ENCODE assay signal across 22 cellular contexts in genomic region chr4:134879019-134879418, GRCh38.
DNase-seq lines count a peak whose midpoint lies in the region; ATAC-seq, FAIRE-seq and TF ChIP-seq lines count a peak whose summit lies in the region.
"Had no signal": no experiment of that assay in that cellular context is flagged by ENCODE, and none has a peak within 500 bp of the region (broad histone marks: within the 10 kb centered on the region; RNA-seq: fewer than 3 reads in every experiment).

No MANE protein-coding gene starts in this region.

- no peak overlapping the region for H4K12ac ChIP-seq in trophoblast cell (ENCODE audit: low read depth, low read length)

- H2AFZ ChIP-seq in IMR-90 (replicated peaks; ENCODE audit: low read length, poor library complexity) (no peak overlapping the region), trophoblast cell (ENCODE audit: insufficient read depth, low read length, poor library complexity) (no peak overlapping the region)

- no peak overlapping the region for H2BK15ac ChIP-seq in IMR-90 (ENCODE audit: low read depth, low read length)

- H2AK9ac ChIP-seq in IMR-90 (replicated peaks; ENCODE audit: low read depth, low read length, poor library complexity) = no peak overlapping the region

- H2AK5ac ChIP-seq in IMR-90 (ENCODE audit: low read depth, low read length) (no peak overlapping the region), trophoblast cell (ENCODE audit: low read length) (no peak overlapping the region)

- no peak overlapping the region for H3K27ac ChIP-seq in IMR-90 (ENCODE audit: insufficient read depth, low read length)
- H3K27ac ChIP-seq in pancreas = no peak overlapping the region
- H3K27ac ChIP-seq in trophoblast cell (ENCODE audit: low read depth, low read length) = no peak overlapping the region
- H3K27ac ChIP-seq in transverse colon = no peak overlapping the region
- H3K27ac ChIP-seq: A549; BLaER1 treated with 17β-estradiol and CSF1 and Interleukin-3, amounts not matched to agents 10 nM and 100 nM; C4-2B had no signal

- in situ Hi-C loops in IMR-90 (cut with MboI; ENCODE audit: low sequenced_read_pairs) (no loop called here), transverse colon (cut with MboI; ENCODE audit: low pct_ligation_motif_present in 1 of 4, low pct_unique_long_range_greater_than_20kb in 1 of 4, low sequenced_read_pairs in 3 of 4) (no loop called here)

- ATAC-seq in IMR-90 (ENCODE audit: low read depth) (no peak), pancreas (no peak), GM19328 (IDR thresholded peaks at IDR 0.05; ENCODE audit: unreplicated experiment) (no peak), GM18868 (IDR thresholded peaks at IDR 0.05; ENCODE audit: unreplicated experiment) (no peak)
- ATAC-seq: A549; CD8-positive, alpha-beta T cell had no signal

- POLR2A ChIA-PET in IMR-90 (lab: Charles Lee; ENCODE audit: unreplicated experiment) = no interaction called here

- no peak overlapping the region for H4K5ac ChIP-seq in IMR-90 (ENCODE audit: low read depth, low read length)

- no peak overlapping the region for H3K23ac ChIP-seq in IMR-90 (ENCODE audit: low read depth, low read length)
- no peak overlapping the region for H3K23ac ChIP-seq in trophoblast cell (ENCODE audit: low read length)

- FAIRE-seq in A204.1 (lab: Jason Lieb, UNC) (peak; percentile 52), frontal cortex (lab: Jason Lieb, UNC) (peak; percentile 31), pancreas (lab: Jason Lieb, UNC) (peak; percentile 41)
- FAIRE-seq: A549, D721Med, G401.6, GM12891 had no signal

- DNase-seq in IMR-90 (no peak), frontal cortex (ENCODE audit: low spot score in 2 of 2) (no peak), pancreas (no peak), trophoblast cell (no peak), transverse colon (no peak)
- DNase-seq: 8988T; AML-193; Caco-2; Calu3; CD4-positive, alpha-beta T cell; CD8-positive, alpha-beta T cell; DMS79 treated with DMSO at 0.1 percent for 48 hours; GF-D8 had no signal

- no peaks in the 10 kb centered on the region for H4K20me1 ChIP-seq in IMR-90 (ENCODE audit: insufficient read depth, low read length)
- H4K20me1 ChIP-seq: BLaER1 treated with 17β-estradiol and CSF1 and Interleukin-3, amounts not matched to agents 10 nM and 100 nM had no signal

- H3K79me2 ChIP-seq in trophoblast cell (ENCODE audit: control insufficient read depth, insufficient read depth, low read length, poor library complexity) = no peaks in the 10 kb centered on the region

- H3K9me3 ChIP-seq in IMR-90 (ENCODE audit: control insufficient read depth, insufficient read depth, low read length) = no peaks in the 10 kb centered on the region; the same call in 1 of the 2 replicates
- H3K9me3 ChIP-seq in pancreas = no peaks in the 10 kb centered on the region
- H3K9me3 ChIP-seq in trophoblast cell (ENCODE audit: insufficient read depth, low read depth, low read length) = no peaks in the 10 kb centered on the region
- no peaks in the 10 kb centered on the region for H3K9me3 ChIP-seq in transverse colon
- H3K9me3 ChIP-seq: A549; BLaER1 treated with 17β-estradiol and CSF1 and Interleukin-3, amounts not matched to agents 10 nM and 100 nM; Caco-2 had no signal

- no peak overlapping the region for H3K4ac ChIP-seq in IMR-90 (ENCODE audit: low read depth, low read length)
- no peak overlapping the region for H3K4ac ChIP-seq in trophoblast cell (ENCODE audit: low read depth, low read length)

- H4K8ac ChIP-seq in IMR-90 (ENCODE audit: low read depth in 2 of 2, low read length in 2 of 2) (no peak overlapping the region), trophoblast cell (ENCODE audit: low read depth, low read length) (no peak overlapping the region)

- TF ChIP-seq CTCF in IMR-90 (conservative IDR thresholded peaks at IDR 0.05; ENCODE audit: low read depth, low read length) (no peak), pancreas (IDR thresholded peaks at IDR 0.05) (no peak), transverse colon (IDR thresholded peaks at IDR 0.05) (no peak)

- H3K18ac ChIP-seq in IMR-90 (ENCODE audit: low read depth, low read length) (no peak overlapping the region), trophoblast cell (ENCODE audit: low read length) (no peak overlapping the region)

- H3K79me1 ChIP-seq in IMR-90 (ENCODE audit: low read depth in 1 of 2, low read length in 2 of 2) (no peaks in the 10 kb centered on the region), trophoblast cell (ENCODE audit: low read length) (no peaks in the 10 kb centered on the region)

- no peak for TF ChIP-seq EP300 in transverse colon (IDR thresholded peaks at IDR 0.05; ENCODE audit: low read depth)

- intact Hi-C loops in IMR-90 (cut with micrococcal nuclease) = no loop called here
- intact Hi-C loops in pancreas (cut with DNase I) = no loop called here
- intact Hi-C loops in transverse colon (cut with DNase I; ENCODE audit: low total_unique reads) = no loop called here

- H3K56ac ChIP-seq in IMR-90 (ENCODE audit: extremely low read depth, insufficient read depth, low read length) = no peak overlapping the region

- H2BK20ac ChIP-seq in IMR-90 (ENCODE audit: low read depth, low read length) = no peak overlapping the region

- BruUV-seq in IMR-90 (replicated peaks; lab: Mats Ljungman, UMichigan) = no TSS peak

- no CpG with 5 or more reads among the region's 1 CpG for WGBS in IMR-90 (ENCODE audit: extremely low coverage in 2 of 2, insufficient read length in 1 of 2), 2 experiments
- 82 to 92% methylated on average over 1 of the region's 1 CpG for WGBS in pancreas, 2 donors
- WGBS in trophoblast cell (ENCODE audit: extremely low coverage, insufficient coverage, insufficient read length) = no CpG with 5 or more reads among the region's 1 CpG
- WGBS in transverse colon (ENCODE audit: low coverage in 1 of 2), 2 donors = 90 to 95% methylated on average over 1 of the region's 1 CpG

- no peak overlapping the region for H2BK120ac ChIP-seq in IMR-90 (ENCODE audit: low read depth, low read length)
- H2BK120ac ChIP-seq in trophoblast cell (ENCODE audit: insufficient read depth, low read length, poor library complexity) = no peak overlapping the region

- CTCF ChIA-PET in IMR-90 (lab: Yijun Ruan, JAX) = no interaction called here

- H3K14ac ChIP-seq in IMR-90 (replicated peaks; ENCODE audit: low read depth, low read length) (no peak overlapping the region), trophoblast cell (ENCODE audit: low read length) (no peak overlapping the region)

- no peak overlapping the region for H3K4me3 ChIP-seq in IMR-90 (ENCODE audit: insufficient read depth, low read depth, low read length)
- H3K4me3 ChIP-seq in pancreas = no peak overlapping the region
- H3K4me3 ChIP-seq in trophoblast cell (ENCODE audit: low read depth, low read length) = no peak overlapping the region
- H3K4me3 ChIP-seq in transverse colon = no peak overlapping the region
- H3K4me3 ChIP-seq: A549; BLaER1 treated with 17β-estradiol and CSF1 and Interleukin-3, amounts not matched to agents 10 nM and 100 nM had no signal

- H3K4me2 ChIP-seq in IMR-90 (ENCODE audit: low read depth, low read length) = no peak overlapping the region
- H3K4me2 ChIP-seq in trophoblast cell (ENCODE audit: low read length) = no peak overlapping the region
- H3K4me2 ChIP-seq: A549; BLaER1 treated with 17β-estradiol and CSF1 and Interleukin-3, amounts not matched to agents 10 nM and 100 nM had no signal

- H3K4me1 ChIP-seq in IMR-90 (ENCODE audit: control insufficient read depth, insufficient read depth, low read length) (no peaks in the 10 kb centered on the region), pancreas (no peaks in the 10 kb centered on the region), trophoblast cell (ENCODE audit: control insufficient read depth in 1 of 2, insufficient read depth in 2 of 2, low read length in 2 of 2) (no peaks in the 10 kb centered on the region), transverse colon (no peaks in the 10 kb centered on the region)
- H3K4me1 ChIP-seq: A549; BLaER1 treated with 17β-estradiol and CSF1 and Interleukin-3, amounts not matched to agents 10 nM and 100 nM; Caco-2 had no signal

- TF ChIP-seq POLR2A in IMR-90 (IDR thresholded peaks at IDR 0.05; ENCODE audit: low read depth, low read length) = no peak
- no peak for TF ChIP-seq POLR2A in transverse colon (IDR thresholded peaks at IDR 0.05)

- H3K36me3 ChIP-seq in IMR-90 (ENCODE audit: control insufficient read depth, insufficient read depth, low read length) (no peaks in the 10 kb centered on the region), pancreas (no peaks in the 10 kb centered on the region), trophoblast cell (ENCODE audit: control insufficient read depth in 1 of 2, insufficient read depth in 2 of 2, low read length in 2 of 2) (no peaks in the 10 kb centered on the region), transverse colon (no peaks in the 10 kb centered on the region)
- H3K36me3 ChIP-seq: BLaER1 treated with 17β-estradiol and CSF1 and Interleukin-3, amounts not matched to agents 10 nM and 100 nM had no signal

- H2BK5ac ChIP-seq in IMR-90 (ENCODE audit: low read depth, low read length, poor library complexity, severe bottlenecking) (no peak overlapping the region), trophoblast cell (ENCODE audit: low read depth, low read length, poor library complexity) (no peak overlapping the region)

- no peak overlapping the region for H4K91ac ChIP-seq in IMR-90 (ENCODE audit: insufficient read depth, low read depth, low read length)
- H4K91ac ChIP-seq in trophoblast cell (ENCODE audit: low read depth, low read length) = no peak overlapping the region

- dilution Hi-C loops in IMR-90 (cut with HindIII; ENCODE audit: low sequenced_read_pairs, unreplicated experiment) = no loop called here

- H2BK12ac ChIP-seq in trophoblast cell (ENCODE audit: low read length) = no peak overlapping the region

- H3K9ac ChIP-seq in IMR-90 (ENCODE audit: low read depth, low read length) (no peak overlapping the region), trophoblast cell (ENCODE audit: low read length) (no peak overlapping the region)
- H3K9ac ChIP-seq: BLaER1 treated with 17β-estradiol and CSF1 and Interleukin-3, amounts not matched to agents 10 nM and 100 nM had no signal

- no peak for TF ChIP-seq RAD21 in IMR-90 (IDR thresholded peaks at IDR 0.05; ENCODE audit: low read length)

- no peaks in the 10 kb centered on the region for H3K9me1 ChIP-seq in IMR-90 (ENCODE audit: insufficient read depth, low read length)

- H3K27me3 ChIP-seq in IMR-90 (ENCODE audit: control insufficient read depth, insufficient read depth, low read length) = no peaks in the 10 kb centered on the region
- no peaks in the 10 kb centered on the region for H3K27me3 ChIP-seq in pancreas
- no peaks in the 10 kb centered on the region for H3K27me3 ChIP-seq in trophoblast cell (ENCODE audit: insufficient read depth, low read length)
- no peaks in the 10 kb centered on the region for H3K27me3 ChIP-seq in transverse colon
- H3K27me3 ChIP-seq: BLaER1 treated with 17β-estradiol and CSF1 and Interleukin-3, amounts not matched to agents 10 nM and 100 nM had no signal

TF ChIP-seq in IMR-90, 13 proteins besides CTCF, POLR2A, EP300 and RAD21:
- no peak for TF ChIP-seq RFX5 (IDR thresholded peaks at IDR 0.05; ENCODE audit: low read depth, low read length)
- no peak for TF ChIP-seq BHLHE40 (IDR thresholded peaks at IDR 0.05; ENCODE audit: low read depth, low read length)
- no peak for TF ChIP-seq MXI1 (IDR thresholded peaks at IDR 0.05; ENCODE audit: borderline replicate concordance, low read depth, low read length)
- TF ChIP-seq MAFK (IDR thresholded peaks at IDR 0.05; ENCODE audit: low read depth, low read length) = peak; percentile 39; the same call in 1 of the 2 replicates
